9 cellular contexts compared by ENCODE assay signal in genomic region chr22:23215294-23216204, GRCh38. TPM values are rescaled to one million over a fixed set of nuclear protein-coding genes. Genes with fewer than 3 reads are reported as not detected.
DNase-seq lines count a peak whose midpoint lies in the region; ATAC-seq and TF ChIP-seq lines count a peak whose summit lies in the region.
"Had no signal": no experiment of that assay in that cellular context is flagged by ENCODE, and none has a peak within 500 bp of the region (broad histone marks: within the 10 kb centered on the region; RNA-seq: fewer than 3 reads in every experiment).

No MANE protein-coding gene starts in this region.

- no peak overlapping the region for H3K4me3 ChIP-seq in thyroid gland (replicated peaks in 1 of 3)

- ATAC-seq in left cardiac atrium: peak in 1 of 2 donors; percentile 32
- no peak for ATAC-seq in HG03520 (IDR thresholded peaks at IDR 0.05; ENCODE audit: unreplicated experiment)

- no peak for TF ChIP-seq CTCF in thyroid gland (IDR thresholded peaks at IDR 0.05)

- POLR2A ChIA-PET in activated CD4-positive, alpha-beta memory T cell treated with anti-CD3 and anti-CD28 coated beads, Interleukin-2, amount 10 ng/mL, durations not matched to agents 7 days and 5 days (lab: Charles Lee): interaction anchor here (1.1 to 3.0 kb wide), 6 partner anchors 11 to 34 kb away, joined by 3 to 14 read pairs (median 4); no protein-coding TSS in a partner anchor

- 62 to 74% methylated on average over 12 of the region's 12 CpGs for WGBS in thyroid gland, 2 donors

- CTCF ChIA-PET in activated CD4-positive, alpha-beta memory T cell treated with anti-CD3 and anti-CD28 coated beads, Interleukin-2, amount 10 ng/mL, durations not matched to agents 7 days and 5 days (lab: Charles Lee): interaction anchor here (1.0 to 1.1 kb wide), 2 partner anchors 10 to 28 kb away, joined by 3 to 4 read pairs; no protein-coding TSS in a partner anchor

- no peak for TF ChIP-seq POLR2A in thyroid gland (IDR thresholded peaks at IDR 0.05)

- no peaks in the 10 kb centered on the region for H3K9me3 Mint-ChIP-seq in activated T-cell treated with anti-CD3 and anti-CD28 coated beads, Interleukin-2, amount 50 U/mL, for 24 hours
- H3K9me3 Mint-ChIP-seq in activated CD4-positive, alpha-beta memory T cell treated with anti-CD3 and anti-CD28 coated beads, Interleukin-2, amount 10 ng/mL, durations not matched to agents 7 days and 5 days: no peaks in the 10 kb centered on the region

- H3K9me3 ChIP-seq in thyroid gland: no peaks in the 10 kb centered on the region

- H3K27me3 ChIP-seq in thyroid gland: no peaks in the 10 kb centered on the region

- no peaks in the 10 kb centered on the region for H3K36me3 ChIP-seq in thyroid gland

- H3K27ac Mint-ChIP-seq in activated T-cell treated with anti-CD3 and anti-CD28 coated beads, Interleukin-2, amount 50 U/mL, for 24 hours: peak overlapping the region; percentile 98
- peak overlapping the region; percentile 85 for H3K27ac Mint-ChIP-seq in activated CD4-positive, alpha-beta memory T cell treated with anti-CD3 and anti-CD28 coated beads, Interleukin-2, amount 10 ng/mL, durations not matched to agents 7 days and 5 days

- H3K4me1 ChIP-seq in thyroid gland: peaks cover 67 to 94% of the 10 kb centered on the region in 2 donors

- H3K4me1 Mint-ChIP-seq in activated T-cell treated with anti-CD3 and anti-CD28 coated beads, Interleukin-2, amount 50 U/mL, for 24 hours (ENCODE audit: low read depth): peaks cover 90% of the 10 kb centered on the region
- H3K4me1 Mint-ChIP-seq in activated CD4-positive, alpha-beta memory T cell treated with anti-CD3 and anti-CD28 coated beads, Interleukin-2, amount 10 ng/mL, durations not matched to agents 7 days and 5 days: peaks cover 73% of the 10 kb centered on the region

- no peak for DNase-seq in activated T-cell treated with anti-CD3 and anti-CD28 coated beads, Interleukin-2, amount 50 U/mL, for 24 hours
- no peak for DNase-seq in activated T-cell treated with anti-CD3 and anti-CD28 coated beads, Interleukin-2, amount 50 U/mL, for 48 hours
- DNase-seq in activated CD4-positive, alpha-beta memory T cell treated with anti-CD3 and anti-CD28 coated beads, Interleukin-2, amount 10 ng/mL, durations not matched to agents 7 days and 5 days: no peak
- DNase-seq in left cardiac atrium (peak; percentile 46), thyroid gland (peak; percentile 46 to 64), iPS-NIHi11 (ENCODE audit: low spot score) (no peak), GM19238 (ENCODE audit: insufficient read length, low spot score) (no peak)
- DNase-seq: NCI-H1092 had no signal

- H3K27me3 Mint-ChIP-seq in activated T-cell treated with anti-CD3 and anti-CD28 coated beads, Interleukin-2, amount 50 U/mL, for 24 hours: no peaks in the 10 kb centered on the region
- H3K27me3 Mint-ChIP-seq in activated CD4-positive, alpha-beta memory T cell treated with anti-CD3 and anti-CD28 coated beads, Interleukin-2, amount 10 ng/mL, durations not matched to agents 7 days and 5 days: no peaks in the 10 kb centered on the region

- peak overlapping the region in 2 of 3 donors; percentile 1 to 58 for H3K27ac ChIP-seq in thyroid gland

- H3K36me3 Mint-ChIP-seq in activated T-cell treated with anti-CD3 and anti-CD28 coated beads, Interleukin-2, amount 50 U/mL, for 24 hours (ENCODE audit: low read depth): peaks cover 11% of the 10 kb centered on the region
- H3K36me3 Mint-ChIP-seq in activated CD4-positive, alpha-beta memory T cell treated with anti-CD3 and anti-CD28 coated beads, Interleukin-2, amount 10 ng/mL, durations not matched to agents 7 days and 5 days (ENCODE audit: low read depth): peaks cover 3% of the 10 kb centered on the region

- peak overlapping the region; percentile 71 for H3K4me3 Mint-ChIP-seq in activated T-cell treated with anti-CD3 and anti-CD28 coated beads, Interleukin-2, amount 50 U/mL, for 24 hours
- peak overlapping the region; percentile 56 for H3K4me3 Mint-ChIP-seq in activated CD4-positive, alpha-beta memory T cell treated with anti-CD3 and anti-CD28 coated beads, Interleukin-2, amount 10 ng/mL, durations not matched to agents 7 days and 5 days

- intact Hi-C loops in left cardiac atrium (cut with DNase I): loop anchor here in 1 of 2 donors (5.0 kb wide), 1 partner anchor 33 kb away; the partner anchor contains the start of gene BCR
- intact Hi-C loops in thyroid gland (cut with DNase I): loop anchor here (5.0 kb wide), 1 partner anchor 33 kb away; the partner anchor contains the start of gene BCR

RNA-seq across cellular contexts. Expression of gene BCR, which starts 35.2 kb away (rescaled TPM):
- 10 to 100 TPM; 60.7 to 63.2 TPM for total RNA-seq in activated CD4-positive, alpha-beta memory T cell treated with anti-CD3 and anti-CD28 coated beads, Interleukin-2, amount 10 ng/mL, durations not matched to agents 7 days and 5 days
- total RNA-seq in left cardiac atrium (10 to 100 TPM; 28.0 to 47.1 TPM), thyroid gland (100 to 1,000 TPM in 1 of 4 donors, 10 to 100 TPM in 3; 80.1 to 127 (median 87.7) TPM)

Comparison
In these comparisons a context has a peak if more than half of its experiments do, and no peak if none do; other contexts are left out.
1. DNase-seq: peak in left cardiac atrium (single experiment) and thyroid gland (2 of 2); none in activated T-cell treated with anti-CD3 and anti-CD28 coated beads, Interleukin-2, amount 50 U/mL, for 24 hours (single experiment), activated T-cell treated with anti-CD3 and anti-CD28 coated beads, Interleukin-2, amount 50 U/mL, for 48 hours (0 of 2), activated CD4-positive, alpha-beta memory T cell treated with anti-CD3 and anti-CD28 coated beads, Interleukin-2, amount 10 ng/mL, durations not matched to agents 7 days and 5 days (single experiment), iPS-NIHi11 (single experiment) and GM19238 (single experiment).